ENCODE assay signal across 8 cellular contexts in genomic region chr11:76445122-76446084, GRCh38. TPM values are rescaled to one million over a fixed set of nuclear protein-coding genes. Genes with fewer than 3 reads are reported as not detected.
DNase-seq lines count a peak whose midpoint lies in the region; ATAC-seq, FAIRE-seq and TF ChIP-seq lines count a peak whose summit lies in the region.

No MANE protein-coding gene starts in this region.

- H3K9ac ChIP-seq in kidney (ENCODE audit: low read length in 2 of 2) = peak overlapping the region; percentile 77

- H3K27ac ChIP-seq in kidney (ENCODE audit: low read depth in 2 of 2, low read length in 2 of 2) = peak overlapping the region; percentile 75 to 80

- ATAC-seq in HG03108 (IDR thresholded peaks at IDR 0.05; ENCODE audit: unreplicated experiment) = peak; percentile 3
- ATAC-seq in activated CD4-positive, CD25-positive, alpha-beta regulatory T cell treated with anti-CD3 and anti-CD28 coated beads, Interleukin-2, amount 50 U/mL, for 24 hours = peak; percentile 17 to 25

- peak; percentile 48 for DNase-seq in 8988T
- peak; percentile 32 for DNase-seq in GM18507 (ENCODE audit: extremely low spot score, insufficient read length, low read depth)
- DNase-seq in NCI-H226 = peak; percentile 81
- DNase-seq in cerebellum (ENCODE audit: low spot score) = peak; percentile 77
- DNase-seq in kidney = peak; percentile 92
- DNase-seq in stimulated activated CD4-positive, alpha-beta T cell treated with anti-CD3 and anti-CD28 coated beads, Interleukin-12 subunit alpha, Interleukin-12 subunit beta, amount 100 ng/mL, for 4 hours = peak; percentile 47

- peaks cover 4 to 5% of the 10 kb centered on the region in 2 donors for H3K4me1 ChIP-seq in kidney (ENCODE audit: control insufficient read depth in 1 of 2, insufficient read depth in 1 of 2, low read depth in 1 of 2, low read length in 2 of 2)

- H3K36me3 ChIP-seq in kidney (ENCODE audit: control insufficient read depth in 1 of 2, insufficient read depth in 2 of 2, low read length in 2 of 2) = no peaks in the 10 kb centered on the region

- peak overlapping the region; percentile 96 to 99 for H3K4me3 ChIP-seq in kidney (ENCODE audit: low read length in 2 of 2)

- H3K9me3 ChIP-seq in kidney (ENCODE audit: control insufficient read depth in 1 of 2, low read length in 2 of 2) = no peaks in the 10 kb centered on the region

- peak; percentile 70 for FAIRE-seq in GM18507 (lab: Jason Lieb, UNC)
- FAIRE-seq in kidney (lab: Jason Lieb, UNC) = no peak

- intact Hi-C loops in kidney (cut with DNase I) = no loop called here

- TF ChIP-seq CTCF in kidney (IDR thresholded peaks at IDR 0.05; ENCODE audit: borderline replicate concordance, extremely low read depth, insufficient read depth) = no peak

RNA-seq across cellular contexts. Expression of gene EMSY, which starts 0.6 kb away (rescaled TPM):
- 57.3 TPM for total RNA-seq in cerebellum
- 22.2 TPM for total RNA-seq in kidney
- 7.5 TPM for polyA plus RNA-seq in kidney (ENCODE audit: insufficient read depth, low read depth, low replicate concordance)

Comparison
In these comparisons a context has a peak if more than half of its experiments do, and no peak if none do; other contexts are left out.
1. Peak in every context shown above with its lines: DNase-seq, ATAC-seq, H3K4me3 ChIP-seq and H3K27ac ChIP-seq.
2. DNase-seq: peak in every context shown above with its lines; median percentile 92 in kidney; 81 in NCI-H226; 77 in cerebellum; 48 in 8988T; 47 in stimulated activated CD4-positive, alpha-beta T cell treated with anti-CD3 and anti-CD28 coated beads, Interleukin-12 subunit alpha, Interleukin-12 subunit beta, amount 100 ng/mL, for 4 hours; 32 in GM18507.